ENCODE assay signal across 8 cellular contexts in genomic region chr6:31733734-31734133, GRCh38. TPM values are rescaled to one million over a fixed set of nuclear protein-coding genes. Genes with fewer than 3 reads are reported as not detected.
DNase-seq lines count a peak whose midpoint lies in the region; ATAC-seq and TF ChIP-seq lines count a peak whose summit lies in the region.
"Had no signal": no experiment of that assay in that cellular context is flagged by ENCODE, and none has a peak within 500 bp of the region (broad histone marks: within the 10 kb centered on the region; RNA-seq: fewer than 3 reads in every experiment).

No MANE protein-coding gene starts in this region.

- ATAC-seq in Right ventricle myocardium superior (ENCODE audit: poor library complexity) (no peak), upper lobe of right lung (no peak)

- TF ChIP-seq CTCF in right atrium auricular region (IDR thresholded peaks at IDR 0.05): no peak
- TF ChIP-seq CTCF in fibroblast of the aortic adventitia (IDR thresholded peaks at IDR 0.05; ENCODE audit: insufficient read depth, low read length): no peak
- TF ChIP-seq CTCF in upper lobe of right lung (IDR thresholded peaks at IDR 0.05): no peak
- TF ChIP-seq CTCF in GM13976 (IDR thresholded peaks at IDR 0.05; ENCODE audit: borderline replicate concordance, control extremely low read depth, extremely low read depth, insufficient read depth, missing control alignments): no peak

- in situ Hi-C loops in GM13976 (cut with MboI; ENCODE audit: low sequenced_read_pairs, unreplicated experiment): no loop called here

- H3K27me3 ChIP-seq in right atrium auricular region (no peaks in the 10 kb centered on the region), upper lobe of right lung (no peaks in the 10 kb centered on the region)

- intact Hi-C loops in Right ventricle myocardium superior (cut with DNase I): loop anchor here (10.0 kb wide), 1 partner anchor 101 kb away; no protein-coding TSS in a partner anchor
- intact Hi-C loops in upper lobe of right lung (cut with DNase I): no loop called here

- H3K27ac ChIP-seq in right atrium auricular region: peak overlapping the region; percentile 93 to 96
- H3K27ac ChIP-seq in upper lobe of right lung: peak overlapping the region; percentile 92

- H3K9me3 ChIP-seq in right atrium auricular region: no peaks in the 10 kb centered on the region
- no peaks in the 10 kb centered on the region for H3K9me3 ChIP-seq in upper lobe of right lung

- H3K4me3 ChIP-seq in right atrium auricular region (no peak overlapping the region), fibroblast of the aortic adventitia (ENCODE audit: low read depth, low read length) (peak overlapping the region; percentile 97), upper lobe of right lung (no peak overlapping the region)

- H3K36me3 ChIP-seq in right atrium auricular region (peaks cover 42% of the 10 kb centered on the region), upper lobe of right lung (peaks cover 43% of the 10 kb centered on the region)

- DNase-seq in right atrium auricular region (ENCODE audit: low spot score) (no peak), Right ventricle myocardium superior (no peak), fibroblast of the aortic adventitia (ENCODE audit: low read depth) (no peak), upper lobe of right lung (no peak), iPS-NIHi7 (ENCODE audit: extremely low spot score) (no peak), GM13976 (ENCODE audit: low spot score) (no peak)
- DNase-seq: cerebellar nuclear complex, DMS53 had no signal

- H3K4me1 ChIP-seq in right atrium auricular region (peaks cover 0 to 55% of the 10 kb centered on the region in 2 donors), upper lobe of right lung (peaks cover 50% of the 10 kb centered on the region)

RNA-seq across cellular contexts. Expression of gene CLIC1, which starts 2.6 kb away (rescaled TPM):
- total RNA-seq in right atrium auricular region (100 to 1,000 TPM in 1 of 2 donors, 10 to 100 TPM in 1; 90.9 to 194 TPM), Right ventricle myocardium superior (86.8 TPM), fibroblast of the aortic adventitia (ENCODE audit: low replicate concordance) (174 and 576 TPM in 2 replicates), upper lobe of right lung (286 TPM)

RNA-seq across cellular contexts. Expression of gene DDAH2, which starts 4.6 kb away (rescaled TPM):
- total RNA-seq in right atrium auricular region (10 to 100 TPM; 53.5 to 93.3 TPM), Right ventricle myocardium superior (32.9 TPM), fibroblast of the aortic adventitia (ENCODE audit: low replicate concordance) (70.5 and 223 TPM in 2 replicates), upper lobe of right lung (71.2 TPM)

RNA-seq across cellular contexts. Expression of gene MSH5, which starts 6.1 kb away (rescaled TPM):
- total RNA-seq in right atrium auricular region: under 1 TPM; 0.37 to 0.98 TPM
- total RNA-seq in Right ventricle myocardium superior: 1.8 TPM
- total RNA-seq in fibroblast of the aortic adventitia (ENCODE audit: low replicate concordance): 3.1 and 23.0 TPM in 2 replicates
- 11.2 TPM for total RNA-seq in upper lobe of right lung

RNA-seq across cellular contexts. Expression of gene MPIG6B, which starts 10.6 kb away (rescaled TPM):
- under 1 TPM in 1 of 2 donors, not detected in 1; 0.55 TPM for total RNA-seq in right atrium auricular region
- 0.13 TPM for total RNA-seq in Right ventricle myocardium superior
- total RNA-seq in fibroblast of the aortic adventitia (ENCODE audit: low replicate concordance): not detected in 2 replicates
- 1.1 TPM for total RNA-seq in upper lobe of right lung

RNA-seq across cellular contexts. Expression of gene LY6G6C, which starts 12.2 kb away (rescaled TPM):
- total RNA-seq in right atrium auricular region (1 to 10 TPM in 1 of 2 donors, not detected in 1; 1.3 TPM), Right ventricle myocardium superior (not detected), fibroblast of the aortic adventitia (ENCODE audit: low replicate concordance) (not detected in 2 replicates), upper lobe of right lung (not detected)
